In the genomic region with DNA sequence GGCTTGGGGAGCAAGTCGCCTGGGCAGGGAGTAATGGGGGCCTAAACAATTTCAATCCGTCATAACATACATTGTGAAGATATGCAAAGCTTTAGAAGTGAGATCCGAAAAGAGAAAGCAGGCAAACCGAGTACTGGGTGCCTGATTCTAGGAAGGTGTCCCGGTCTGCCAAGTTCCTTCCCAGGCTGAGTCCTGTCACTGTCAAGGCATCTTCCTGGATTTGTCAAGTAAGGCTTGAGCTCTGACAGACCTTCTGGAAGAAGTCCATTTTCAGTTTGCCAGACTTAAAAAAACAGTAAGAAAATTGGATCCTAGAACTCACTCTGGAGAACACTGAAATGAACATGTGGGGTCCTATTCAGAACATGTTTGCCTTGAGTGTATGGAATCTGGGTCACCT, we compare ENCODE assay signal across 18 cellular contexts.
DNase-seq lines count a peak whose midpoint lies in the region; ATAC-seq and TF ChIP-seq lines count a peak whose summit lies in the region.
"Had no signal": no experiment of that assay in that cellular context is flagged by ENCODE, and none has a peak within 500 bp of the region (broad histone marks: within the 10 kb centered on the region; RNA-seq: fewer than 3 reads in every experiment).

No MANE protein-coding gene starts in this region.

- H3K36me3 ChIP-seq in RWPE2 (ENCODE audit: low read depth) (no peaks in the 10 kb centered on the region), neural progenitor cell (no peaks in the 10 kb centered on the region)

- H3K36me3 Mint-ChIP-seq in HFFc6 (ENCODE audit: low read depth) (peaks cover 5% of the 10 kb centered on the region; the same call in 1 of the 2 replicates), neural progenitor cell (no peaks in the 10 kb centered on the region), CD14-positive monocyte (no peaks in the 10 kb centered on the region)
- H3K36me3 Mint-ChIP-seq: CD8-positive, alpha-beta T cell had no signal

- H3K27ac Mint-ChIP-seq in HFFc6 (peak overlapping the region; percentile 97), neural progenitor cell (peak overlapping the region; percentile 95), CD14-positive monocyte (no peak overlapping the region)
- H3K27ac Mint-ChIP-seq: CD8-positive, alpha-beta T cell had no signal

- intact Hi-C loops in CD14-positive monocyte (cut with micrococcal nuclease) = no loop called here

- H4K20me1 ChIP-seq in neural progenitor cell (ENCODE audit: low read depth) = peaks cover 5% of the 10 kb centered on the region

- no peak for ATAC-seq in RWPE2 (ENCODE audit: low read depth)
- ATAC-seq: A549; CD8-positive, alpha-beta T cell; GM12878; HCT116 had no signal

- H3K4me1 Mint-ChIP-seq in HFFc6 (ENCODE audit: low read depth) (peaks cover 59% of the 10 kb centered on the region), neural progenitor cell (peaks cover 29% of the 10 kb centered on the region), CD14-positive monocyte (peaks cover 3% of the 10 kb centered on the region)

- H3K4me1 ChIP-seq in RWPE2 (ENCODE audit: insufficient read depth, poor library complexity, severe bottlenecking) (peaks cover 44% of the 10 kb centered on the region), neural progenitor cell (peaks cover 13% of the 10 kb centered on the region)

- H3K4me3 Mint-ChIP-seq in HFFc6 = no peak overlapping the region
- H3K4me3 Mint-ChIP-seq in neural progenitor cell = no peak overlapping the region
- no peak overlapping the region for H3K4me3 Mint-ChIP-seq in CD14-positive monocyte
- H3K4me3 Mint-ChIP-seq: CD8-positive, alpha-beta T cell had no signal

- no peak overlapping the region for H2AFZ ChIP-seq in neural progenitor cell (replicated peaks)

- H3K9me3 ChIP-seq in RWPE2 (ENCODE audit: severe bottlenecking) = no peaks in the 10 kb centered on the region
- no peaks in the 10 kb centered on the region for H3K9me3 ChIP-seq in neural progenitor cell (ENCODE audit: low read depth)
- H3K9me3 ChIP-seq: A549 had no signal

- no peaks in the 10 kb centered on the region for H3K79me2 ChIP-seq in neural progenitor cell (ENCODE audit: low read depth)

- H3K4me3 ChIP-seq in RWPE2 (ENCODE audit: severe bottlenecking) (no peak overlapping the region), fibroblast of the aortic adventitia (ENCODE audit: low read depth, low read length) (no peak overlapping the region), neural progenitor cell (no peak overlapping the region)
- H3K4me3 ChIP-seq: A549, GM12878, SK-N-MC had no signal

- no peak for DNase-seq in HFFc6
- DNase-seq in RWPE2 (ENCODE audit: low spot score) = no peak
- DNase-seq in fibroblast of the aortic adventitia (ENCODE audit: low read depth) = peak; percentile 41
- no peak for DNase-seq in neural progenitor cell (ENCODE audit: low spot score)
- no peak for DNase-seq in activated effector memory CD4-positive, alpha-beta T cell treated with anti-CD3 and anti-CD28 coated beads, Interleukin-2, amount 50 U/mL, for 16 hours
- no peak for DNase-seq in retina
- DNase-seq in CD14-positive monocyte (ENCODE audit: low spot score) = no peak
- DNase-seq: Calu3; CD8-positive, alpha-beta T cell; GOT3; KBM-7; MV-4-11; NCI-H1694 treated with DMSO at 0.1 percent for 48 hours; NCI-H510A treated with DMSO at 0.1 percent for 48 hours had no signal

- H3K9ac ChIP-seq in neural progenitor cell = no peak overlapping the region

- no peak overlapping the region for H3K4me2 ChIP-seq in neural progenitor cell
- H3K4me2 ChIP-seq: A549 had no signal

- no peaks in the 10 kb centered on the region for H3F3A ChIP-seq in neural progenitor cell (ENCODE audit: low read depth)

- H3K9me3 Mint-ChIP-seq in HFFc6 = no peaks in the 10 kb centered on the region
- H3K9me3 Mint-ChIP-seq in neural progenitor cell = no peaks in the 10 kb centered on the region
- H3K9me3 Mint-ChIP-seq in CD14-positive monocyte = peaks cover 0 to 3% (median 0%) of the 10 kb centered on the region in 7 donors
- H3K9me3 Mint-ChIP-seq: CD8-positive, alpha-beta T cell had no signal

- H3K27ac ChIP-seq in RWPE2 (ENCODE audit: poor library complexity, severe bottlenecking) (peak overlapping the region; percentile 80), neural progenitor cell (no peak overlapping the region)
- H3K27ac ChIP-seq: A549, SK-N-MC had no signal

- H3K27me3 Mint-ChIP-seq in HFFc6 (ENCODE audit: insufficient read depth) = peaks cover 1% of the 10 kb centered on the region; the same call in 1 of the 2 replicates
- H3K27me3 Mint-ChIP-seq in neural progenitor cell (ENCODE audit: insufficient read depth, low read depth) = no peaks in the 10 kb centered on the region
- peaks cover 1 to 9% (median 5%) of the 10 kb centered on the region in 3 donors for H3K27me3 Mint-ChIP-seq in CD14-positive monocyte (ENCODE audit: low read depth in 3 of 3)

- TF ChIP-seq CTCF in HFFc6 (IDR thresholded peaks at IDR 0.05) = no peak
- TF ChIP-seq CTCF in RWPE2 (IDR thresholded peaks at IDR 0.05; ENCODE audit: poor library complexity, severe bottlenecking) = no peak
- TF ChIP-seq CTCF in fibroblast of the aortic adventitia (IDR thresholded peaks at IDR 0.05; ENCODE audit: insufficient read depth, low read length) = no peak
- no peak for TF ChIP-seq CTCF in neural progenitor cell (IDR thresholded peaks at IDR 0.05)
- TF ChIP-seq CTCF in CD14-positive monocyte (IDR thresholded peaks at IDR 0.05) = no peak

- no peaks in the 10 kb centered on the region for H3K27me3 ChIP-seq in RWPE2 (ENCODE audit: insufficient read depth, poor library complexity, severe bottlenecking)
- no peaks in the 10 kb centered on the region for H3K27me3 ChIP-seq in neural progenitor cell

Comparison
In these comparisons a context has a peak if more than half of its experiments do, and no peak if none do; other contexts are left out.
1. H3K27ac Mint-ChIP-seq: peak in HFFc6 (single experiment) and neural progenitor cell (single experiment); none in CD14-positive monocyte (0 of 7).